Comparison of ENCODE assay signal across 8 cellular contexts in genomic region chr4:138242076-138242829, GRCh38.
DNase-seq lines count a peak whose midpoint lies in the region; ATAC-seq and TF ChIP-seq lines count a peak whose summit lies in the region.

Gene SLC7A11 (minus strand): TSS chr4:138242349. CDS start chr4:138242069, 280 bp downstream.

- H3K4me3 ChIP-seq in fibroblast of mammary gland (ENCODE audit: control insufficient read depth, low read depth, low read length) (peak within 1 kb of the TSS; percentile 65), tibial artery (peak within 1 kb of the TSS; percentile 34 to 40)

- peak; percentile 99 for DNase-seq in DMS153 (lab: John Stamatoyannopoulos, UW)
- peak; percentile 86 for DNase-seq in NCI-H774 (lab: John Stamatoyannopoulos, UW)
- peak; percentile 6 for DNase-seq in activated T-cell treated with anti-CD3 and anti-CD28 coated beads for 4 hours
- DNase-seq in fibroblast of mammary gland (ENCODE audit: low read depth) = peak; percentile 98
- DNase-seq in tibial artery = peak in 1 of 2 donors; percentile 28

- no peaks in the 10 kb centered on the region for H3K9me3 Mint-ChIP-seq in nephron

- no peaks in the 10 kb centered on the region for H3K27me3 ChIP-seq in tibial artery

- ATAC-seq in GM19467 (IDR thresholded peaks at IDR 0.05; ENCODE audit: unreplicated experiment) = peak; percentile 99
- ATAC-seq in HG03575 (IDR thresholded peaks at IDR 0.05; ENCODE audit: extremely low read depth, insufficient number of reproducible peaks, low FRiP score, unreplicated experiment) = peak; percentile 98

- H3K36me3 Mint-ChIP-seq in nephron (ENCODE audit: low read depth) = no peaks in the 10 kb centered on the region

- peaks cover 0 to 16% (median 4%) of the 10 kb centered on the region in 4 donors for H3K4me1 ChIP-seq in tibial artery

- peak within 1 kb of the TSS; percentile 80 to 87 (median 85) for H3K4me3 Mint-ChIP-seq in nephron

- H3K27me3 Mint-ChIP-seq in nephron (ENCODE audit: low read depth) = no peaks in the 10 kb centered on the region

- peak within 1 kb of the TSS; percentile 86 to 94 (median 89) for H3K27ac Mint-ChIP-seq in nephron

- TF ChIP-seq CTCF in fibroblast of mammary gland (conservative IDR thresholded peaks at IDR 0.05; ENCODE audit: control insufficient read depth, insufficient read depth, low read depth, low read length) = no peak
- no peak for TF ChIP-seq CTCF in nephron (IDR thresholded peaks at IDR 0.05; ENCODE audit: unreplicated experiment in 3 of 3)
- no peak for TF ChIP-seq CTCF in tibial artery (IDR thresholded peaks at IDR 0.05)

- peaks cover 22% of the 10 kb centered on the region for H3K4me1 Mint-ChIP-seq in nephron

- H3K9me3 ChIP-seq in tibial artery = no peaks in the 10 kb centered on the region

- H3K36me3 ChIP-seq in tibial artery = no peaks in the 10 kb centered on the region

- intact Hi-C loops in tibial artery (cut with DNase I; ENCODE audit: low total_unique reads) = no loop called here

- no peak within 1 kb of the TSS for H3K27ac ChIP-seq in tibial artery
